Comparison of ENCODE assay signal across 1 cellular context in the genomic region with DNA sequence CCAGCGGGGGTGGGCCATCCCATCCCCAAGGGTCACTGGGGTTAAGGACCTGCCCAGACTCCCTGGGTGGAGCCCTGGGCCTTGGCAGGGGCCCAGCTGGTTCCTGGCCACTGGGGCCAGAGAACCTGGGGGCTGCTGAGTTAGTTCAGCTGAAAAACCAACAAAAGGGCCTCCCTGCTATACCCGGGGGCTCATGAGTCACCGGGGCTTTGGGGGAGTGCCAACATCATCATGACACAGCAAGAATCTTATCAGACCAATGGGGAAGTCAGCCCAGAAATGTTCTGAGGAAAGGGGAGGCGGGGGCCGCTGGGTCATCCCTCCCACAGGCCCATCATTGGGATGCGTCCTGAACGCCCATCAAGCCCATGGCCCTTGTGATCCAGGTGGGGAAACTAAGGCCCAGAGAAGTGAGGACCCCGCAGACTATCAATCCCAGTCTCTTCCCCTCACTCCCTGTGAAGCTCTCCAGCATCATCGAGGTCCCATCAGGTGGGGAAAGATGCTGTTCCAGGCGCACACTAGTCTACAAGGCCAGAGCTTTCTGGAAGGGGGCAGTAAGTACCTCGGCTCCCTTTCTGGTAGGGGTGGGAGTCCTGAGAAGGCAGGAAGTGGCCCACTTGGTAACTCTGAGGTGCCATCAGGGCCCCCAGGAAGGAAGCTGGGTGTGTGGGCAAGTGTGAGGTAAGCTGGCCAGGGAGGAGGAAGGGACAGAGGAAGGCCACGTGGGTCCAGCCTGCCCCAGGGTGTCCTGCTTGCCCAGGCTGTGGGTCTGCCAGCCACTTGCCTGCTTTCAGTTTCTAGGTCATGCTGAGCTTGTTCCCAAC.
TF ChIP-seq lines count a peak whose summit lies in the region.

No MANE protein-coding gene starts in this region.

TF ChIP-seq in IMR-90, 13 proteins besides CTCF, POLR2A, EP300 and RAD21:
- TF ChIP-seq BHLHE40 (IDR thresholded peaks at IDR 0.05; ENCODE audit: low read depth, low read length) (no peak), CEBPB (IDR thresholded peaks at IDR 0.05; ENCODE audit: low read depth, low read length) (no peak), CHD1 (IDR thresholded peaks at IDR 0.05; ENCODE audit: low read depth, low read length) (no peak), FOS (IDR thresholded peaks at IDR 0.05; ENCODE audit: low read depth, low read length) (peak; percentile 77), RCOR1 (IDR thresholded peaks at IDR 0.05; ENCODE audit: insufficient replicate concordance, low read length) (no peak), SMC3 (IDR thresholded peaks at IDR 0.05; ENCODE audit: low read depth, low read length) (no peak), ELK1 (IDR thresholded peaks at IDR 0.05; ENCODE audit: borderline replicate concordance, low read depth, low read length) (no peak), RFX5 (IDR thresholded peaks at IDR 0.05; ENCODE audit: low read depth, low read length) (no peak), MXI1 (IDR thresholded peaks at IDR 0.05; ENCODE audit: borderline replicate concordance, low read depth, low read length) (no peak), MAFK (IDR thresholded peaks at IDR 0.05; ENCODE audit: low read depth, low read length) (peak; percentile 87), MAZ (IDR thresholded peaks at IDR 0.05; ENCODE audit: borderline replicate concordance, low read depth, low read length) (peak; percentile 69; the same call in 1 of the 2 replicates), NFE2L2 (IDR thresholded peaks at IDR 0.05; ENCODE audit: low read depth, low read length) (peak; percentile 99)
- TF ChIP-seq, protein P1, sequence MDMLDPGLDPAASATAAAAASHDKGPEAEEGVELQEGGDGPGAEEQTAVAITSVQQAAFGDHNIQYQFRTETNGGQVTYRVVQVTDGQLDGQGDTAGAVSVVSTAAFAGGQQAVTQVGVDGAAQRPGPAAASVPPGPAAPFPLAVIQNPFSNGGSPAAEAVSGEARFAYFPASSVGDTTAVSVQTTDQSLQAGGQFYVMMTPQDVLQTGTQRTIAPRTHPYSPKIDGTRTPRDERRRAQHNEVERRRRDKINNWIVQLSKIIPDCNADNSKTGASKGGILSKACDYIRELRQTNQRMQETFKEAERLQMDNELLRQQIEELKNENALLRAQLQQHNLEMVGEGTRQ (IDR thresholded peaks at IDR 0.05; ENCODE audit: low read depth, low read length), result no peak
